In genomic region chr21:15445327-15445726, GRCh38 we compare ENCODE assay signal across 9 cellular contexts.
A peak's percentile ranks its signal among the peaks of the same experiment; 100 is the strongest.
DNase-seq lines count a peak whose midpoint lies in the region; ATAC-seq, FAIRE-seq and TF ChIP-seq lines count a peak whose summit lies in the region.
"Had no signal": no experiment of that assay in that cellular context is flagged by ENCODE, and none has a peak within 500 bp of the region (broad histone marks: within the 10 kb centered on the region; RNA-seq: fewer than 3 reads in every experiment).

No MANE protein-coding gene starts in this region.

- peak; percentile 31 for DNase-seq in GM10266 (ENCODE audit: extremely low spot score)
- DNase-seq in GM12878 (ENCODE audit: low read depth, low spot score) = peak; percentile 19
- no peak for DNase-seq in natural killer cell
- DNase-seq in kidney tubule cell (ENCODE audit: low spot score) = no peak
- no peak for DNase-seq in caudate nucleus (lab: John Stamatoyannopoulos, UW)
- DNase-seq in HUDEP-2 (lab: John Stamatoyannopoulos, UW; ENCODE audit: unreplicated experiment in 76 of 76) = no peak

- H3K27ac Mint-ChIP-seq in natural killer cell = no peak overlapping the region

- intact Hi-C loops in GM12878 (cut with micrococcal nuclease; ENCODE audit: unreplicated experiment) = no loop called here
- intact Hi-C loops in natural killer cell (cut with micrococcal nuclease) = no loop called here

- H3K4me2 ChIP-seq in GM12878 (ENCODE audit: control insufficient read depth, insufficient read depth) = peak overlapping the region; percentile 44; the same call in 1 of the 2 replicates

- FAIRE-seq in GM12878 (lab: Jason Lieb, UNC) = no peak
- FAIRE-seq: TTC549 had no signal

- RAD21 ChIA-PET in GM12878 (lab: Charles Lee; ENCODE audit: unreplicated experiment) = no interaction called here

- no peaks in the 10 kb centered on the region for H3K9me3 Mint-ChIP-seq in natural killer cell

- TF ChIP-seq POLR2A in GM12878 (IDR thresholded peaks at IDR 0.05; ENCODE audit: low read depth, low read length) = no peak

- peak in 1 of 2 experiments; percentile 50; a peak in 1 of 4 replicates for TF ChIP-seq EP300 in GM12878 (IDR thresholded peaks at IDR 0.05; ENCODE audit: borderline replicate concordance in 1 of 2, control insufficient read depth in 1 of 2, low read depth in 2 of 2, low read length in 2 of 2)

- H2AFZ ChIP-seq in GM12878 (ENCODE audit: control insufficient read depth, low read depth, low read length) = peak overlapping the region; percentile 28

- no peaks in the 10 kb centered on the region; the same call in 2 of the 3 replicates for H3K9me3 ChIP-seq in GM12878 (replicated peaks; ENCODE audit: control insufficient read depth, insufficient read depth, low read length)

- H3K79me2 ChIP-seq in GM12878 (ENCODE audit: control insufficient read depth, insufficient read depth, low read length) = no peaks in the 10 kb centered on the region

- no peaks in the 10 kb centered on the region for H3K36me3 ChIP-seq in GM12878 (ENCODE audit: control insufficient read depth in 2 of 2, insufficient read depth in 2 of 2, low read length in 1 of 2)

- no peak overlapping the region for H3K4me3 Mint-ChIP-seq in natural killer cell

- in situ Hi-C loops in GM12878 (cut with MboI) = no loop called here

- TF ChIP-seq RAD21 in GM12878 (IDR thresholded peaks at IDR 0.05; ENCODE audit: insufficient read depth, low read depth, low read length) = no peak

- CTCF ChIA-PET in GM12878 (lab: Yijun Ruan, JAX) = no interaction called here

- SMC1A ChIA-PET in GM12878 (lab: Charles Lee; ENCODE audit: uncharacterized antibody, unreplicated experiment) = interaction anchor here (0.7 to 1.0 kb wide), 2 partner anchors 13 to 65 kb away, joined by 3 read pairs; no protein-coding TSS in a partner anchor

- no peaks in the 10 kb centered on the region for H3K4me1 Mint-ChIP-seq in natural killer cell

- H3K4me1 ChIP-seq in GM12878 (ENCODE audit: control insufficient read depth, insufficient read depth, low read length) = peaks cover 13% of the 10 kb centered on the region; the same call in 1 of the 2 replicates

- no peaks in the 10 kb centered on the region for H3K36me3 Mint-ChIP-seq in natural killer cell

- ATAC-seq in GM21381 (IDR thresholded peaks at IDR 0.05; ENCODE audit: unreplicated experiment) = peak; percentile 66
- ATAC-seq in HG03159 (IDR thresholded peaks at IDR 0.05; ENCODE audit: unreplicated experiment) = peak; percentile 86
- peak; percentile 93 for ATAC-seq in GM12878
- ATAC-seq in natural killer cell = no peak

- H4K20me1 ChIP-seq in GM12878 (ENCODE audit: control insufficient read depth, insufficient read depth) = no peaks in the 10 kb centered on the region

- POLR2A ChIA-PET in GM12878 (lab: Charles Lee) = no interaction called here

- no peak for TF ChIP-seq CTCF in GM10266 (IDR thresholded peaks at IDR 0.05; ENCODE audit: control insufficient read depth, insufficient read depth, low read depth, missing control alignments)
- TF ChIP-seq CTCF in GM12878 (IDR thresholded peaks at IDR 0.05 in 2 of 3, conservative IDR thresholded peaks at IDR 0.05 in 1 of 3; ENCODE audit: control insufficient read depth in 2 of 3, extremely low read depth in 1 of 3, insufficient read depth in 1 of 3, low read depth in 3 of 3, low read length in 3 of 3) = no peak
- TF ChIP-seq CTCF in natural killer cell (IDR thresholded peaks at IDR 0.05) = no peak

- H3K27me3 Mint-ChIP-seq in natural killer cell (ENCODE audit: low read depth in 2 of 2) = no peaks in the 10 kb centered on the region

- H3K27ac ChIP-seq in GM12878 (ENCODE audit: control insufficient read depth, insufficient read depth) (no peak overlapping the region), caudate nucleus (ENCODE audit: low read depth, low read length) (no peak overlapping the region)

- H3K27me3 ChIP-seq in GM12878 (replicated peaks in 1 of 2; ENCODE audit: control insufficient read depth in 2 of 2, insufficient read depth in 2 of 2, low read length in 1 of 2) = no peaks in the 10 kb centered on the region

- no TSS peak for BruUV-seq in GM12878 (replicated peaks; lab: Mats Ljungman, UMichigan)

- 2% methylated on average over 2 of the region's 2 CpGs for WGBS in GM12878 (ENCODE audit: insufficient coverage, insufficient replicate concordance, low lambda C conversion rate, missing lambda C conversion rate)

- H3K9ac ChIP-seq in GM12878 (ENCODE audit: control insufficient read depth, insufficient read depth, low read length) = no peak overlapping the region

- H3K4me3 ChIP-seq in GM12878 = no peak overlapping the region

TF ChIP-seq in GM12878, 131 proteins besides CTCF, POLR2A, EP300 and RAD21 (continues in another document):
- TF ChIP-seq IRF4 (IDR thresholded peaks at IDR 0.05; ENCODE audit: low read depth, low read length) (no peak), IKZF2 (IDR thresholded peaks at IDR 0.05) (peak; percentile 50 to 55; a peak in 2 of 4 replicates), ETV6 (conservative IDR thresholded peaks at IDR 0.05 in 1 of 2, IDR thresholded peaks at IDR 0.05 in 1 of 2; ENCODE audit: borderline replicate concordance in 1 of 2, low read depth in 1 of 2) (peak in 1 of 2 experiments; percentile 46; a peak in 1 of 4 replicates), PAX5 (IDR thresholded peaks at IDR 0.05; ENCODE audit: borderline replicate concordance, low read depth, low read length) (no peak), NR2C2 (IDR thresholded peaks at IDR 0.05; ENCODE audit: borderline replicate concordance, control insufficient read depth, insufficient read length, low read depth) (no peak), NFIC (IDR thresholded peaks at IDR 0.05; ENCODE audit: low read depth, low read length) (peak; percentile 44; the same call in 1 of the 2 replicates), MEF2A (IDR thresholded peaks at IDR 0.05; ENCODE audit: insufficient read depth, low read depth, low read length) (0 out of 2 replicates have a peak, but pooled peaks have one; percentile 19), GATAD2B (conservative IDR thresholded peaks at IDR 0.05; ENCODE audit: low read depth) (no peak), MTA2 (IDR thresholded peaks at IDR 0.05; ENCODE audit: low read depth) (0 out of 2 replicates have a peak, but pooled peaks have one; percentile 20), CBFB (IDR thresholded peaks at IDR 0.05; ENCODE audit: low read depth) (no peak), PML (IDR thresholded peaks at IDR 0.05; ENCODE audit: low read length) (no peak), SRF (IDR thresholded peaks at IDR 0.05; ENCODE audit: low read depth in 2 of 2, low read length in 2 of 2) (no peak), SPI1 (IDR thresholded peaks at IDR 0.05; ENCODE audit: borderline replicate concordance, insufficient read depth, low read depth, low read length) (peak; percentile 71), USF1 (IDR thresholded peaks at IDR 0.05; ENCODE audit: borderline replicate concordance, extremely low read length, insufficient read depth, low read depth, low read length) (no peak), EED (IDR thresholded peaks at IDR 0.05; ENCODE audit: low read depth) (peak; percentile 65), ZZZ3 (IDR thresholded peaks at IDR 0.05; ENCODE audit: control insufficient read depth, insufficient read length, low read depth) (no peak), BHLHE40 (IDR thresholded peaks at IDR 0.05; ENCODE audit: borderline replicate concordance in 1 of 2, low read depth in 2 of 2, low read length in 1 of 2) (no peak; a peak in 1 of 4 replicates), CEBPB (IDR thresholded peaks at IDR 0.05; ENCODE audit: borderline replicate concordance in 1 of 2, low read depth in 2 of 2, low read length in 2 of 2) (no peak), PAX8 (IDR thresholded peaks at IDR 0.05) (no peak), ATF7 (IDR thresholded peaks at IDR 0.05; ENCODE audit: low read depth) (no peak)
- TF ChIP-seq, protein P1, sequence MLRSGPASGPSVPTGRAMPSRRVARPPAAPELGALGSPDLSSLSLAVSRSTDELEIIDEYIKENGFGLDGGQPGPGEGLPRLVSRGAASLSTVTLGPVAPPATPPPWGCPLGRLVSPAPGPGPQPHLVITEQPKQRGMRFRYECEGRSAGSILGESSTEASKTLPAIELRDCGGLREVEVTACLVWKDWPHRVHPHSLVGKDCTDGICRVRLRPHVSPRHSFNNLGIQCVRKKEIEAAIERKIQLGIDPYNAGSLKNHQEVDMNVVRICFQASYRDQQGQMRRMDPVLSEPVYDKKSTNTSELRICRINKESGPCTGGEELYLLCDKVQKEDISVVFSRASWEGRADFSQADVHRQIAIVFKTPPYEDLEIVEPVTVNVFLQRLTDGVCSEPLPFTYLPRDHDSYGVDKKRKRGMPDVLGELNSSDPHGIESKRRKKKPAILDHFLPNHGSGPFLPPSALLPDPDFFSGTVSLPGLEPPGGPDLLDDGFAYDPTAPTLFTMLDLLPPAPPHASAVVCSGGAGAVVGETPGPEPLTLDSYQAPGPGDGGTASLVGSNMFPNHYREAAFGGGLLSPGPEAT (IDR thresholded peaks at IDR 0.05; ENCODE audit: low read depth) = peak; percentile 36; the same call in 1 of the 2 replicates
- TF ChIP-seq, protein P2, sequence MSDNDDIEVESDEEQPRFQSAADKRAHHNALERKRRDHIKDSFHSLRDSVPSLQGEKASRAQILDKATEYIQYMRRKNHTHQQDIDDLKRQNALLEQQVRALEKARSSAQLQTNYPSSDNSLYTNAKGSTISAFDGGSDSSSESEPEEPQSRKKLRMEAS (IDR thresholded peaks at IDR 0.05; ENCODE audit: low read depth, low read length) = no peak
- TF ChIP-seq, protein P3, sequence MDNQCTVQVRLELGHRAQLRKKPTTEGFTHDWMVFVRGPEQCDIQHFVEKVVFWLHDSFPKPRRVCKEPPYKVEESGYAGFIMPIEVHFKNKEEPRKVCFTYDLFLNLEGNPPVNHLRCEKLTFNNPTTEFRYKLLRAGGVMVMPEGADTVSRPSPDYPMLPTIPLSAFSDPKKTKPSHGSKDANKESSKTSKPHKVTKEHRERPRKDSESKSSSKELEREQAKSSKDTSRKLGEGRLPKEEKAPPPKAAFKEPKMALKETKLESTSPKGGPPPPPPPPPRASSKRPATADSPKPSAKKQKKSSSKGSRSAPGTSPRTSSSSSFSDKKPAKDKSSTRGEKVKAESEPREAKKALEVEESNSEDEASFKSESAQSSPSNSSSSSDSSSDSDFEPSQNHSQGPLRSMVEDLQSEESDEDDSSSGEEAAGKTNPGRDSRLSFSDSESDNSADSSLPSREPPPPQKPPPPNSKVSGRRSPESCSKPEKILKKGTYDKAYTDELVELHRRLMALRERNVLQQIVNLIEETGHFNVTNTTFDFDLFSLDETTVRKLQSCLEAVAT (IDR thresholded peaks at IDR 0.05) = no peak

Comparison
In these comparisons a context has a peak if more than half of its experiments do, and no peak if none do; other contexts are left out.
1. DNase-seq: peak in GM10266 (single experiment) and GM12878 (single experiment); none in natural killer cell (single experiment), kidney tubule cell (single experiment), caudate nucleus (0 of 61) and HUDEP-2 (0 of 76).
2. ATAC-seq: peak in GM21381 (single experiment), HG03159 (single experiment) and GM12878 (single experiment); none in natural killer cell (0 of 3).